In the genomic region with DNA sequence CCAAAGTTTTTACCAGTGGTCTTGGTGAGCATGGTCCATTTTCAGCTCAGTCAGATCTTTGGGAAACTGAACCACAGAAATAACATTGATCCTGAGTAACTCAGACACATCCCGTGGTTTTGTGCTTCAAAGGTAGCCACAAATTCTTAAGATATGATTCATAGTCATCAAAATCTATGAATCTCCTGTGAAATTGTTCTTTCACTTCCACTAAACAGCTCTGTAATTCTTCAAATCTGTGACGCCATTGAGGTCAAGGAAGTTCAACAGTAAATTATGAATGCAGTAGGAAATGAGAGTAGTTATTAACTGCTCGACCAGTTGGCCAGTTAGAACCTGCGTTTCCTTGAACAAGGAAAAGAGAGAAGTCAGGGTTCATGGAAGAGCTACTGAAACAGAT, we compare ENCODE assay signal across 8 cellular contexts.
A peak's percentile ranks its signal among the peaks of the same experiment; 100 is the strongest.
DNase-seq lines count a peak whose midpoint lies in the region; ATAC-seq and TF ChIP-seq lines count a peak whose summit lies in the region.

No MANE protein-coding gene starts in this region.

- H3K27me3 ChIP-seq in osteoblast (ENCODE audit: insufficient read depth, low read length) (no peaks in the 10 kb centered on the region), dorsolateral prefrontal cortex (no peaks in the 10 kb centered on the region)

- H3K27me3 Mint-ChIP-seq in activated T-helper 1 cell treated with anti-CD3 and anti-CD28 coated beads, Interleukin-12 subunit alpha, Interleukin-12 subunit beta, Interleukin-2, Interleukin-4 antibody, amounts not matched to agents 30 ng/mL and 10 ng/mL and 1 ng/mL, durations not matched to agents 14 hours and 24 hours and 36 hours (ENCODE audit: insufficient read depth): no peaks in the 10 kb centered on the region

- peaks cover 22% of the 10 kb centered on the region for H3K36me3 Mint-ChIP-seq in activated T-helper 1 cell treated with anti-CD3 and anti-CD28 coated beads, Interleukin-12 subunit alpha, Interleukin-12 subunit beta, Interleukin-2, Interleukin-4 antibody, amounts not matched to agents 30 ng/mL and 10 ng/mL and 1 ng/mL, durations not matched to agents 14 hours and 24 hours and 36 hours (ENCODE audit: low read depth)

- H3K4me1 Mint-ChIP-seq in activated T-helper 1 cell treated with anti-CD3 and anti-CD28 coated beads, Interleukin-12 subunit alpha, Interleukin-12 subunit beta, Interleukin-2, Interleukin-4 antibody, amounts not matched to agents 30 ng/mL and 10 ng/mL and 1 ng/mL, durations not matched to agents 14 hours and 24 hours and 36 hours (ENCODE audit: low read depth): peaks cover 77% of the 10 kb centered on the region

- H2AFZ ChIP-seq in osteoblast (ENCODE audit: low read length): no peak overlapping the region

- peaks cover 22% of the 10 kb centered on the region for H3K9me3 Mint-ChIP-seq in activated T-helper 1 cell treated with anti-CD3 and anti-CD28 coated beads, Interleukin-12 subunit alpha, Interleukin-12 subunit beta, Interleukin-2, Interleukin-4 antibody, amounts not matched to agents 30 ng/mL and 10 ng/mL and 1 ng/mL, durations not matched to agents 14 hours and 24 hours and 36 hours

- peak; percentile 9 for DNase-seq in activated T-helper 1 cell treated with anti-CD3 and anti-CD28 coated beads, Interleukin-12 subunit alpha, Interleukin-12 subunit beta, Interleukin-2, Interleukin-4 antibody, amounts not matched to agents 30 ng/mL and 10 ng/mL and 1 ng/mL, durations not matched to agents 14 hours and 24 hours and 36 hours (ENCODE audit: low spot score)
- DNase-seq in osteoblast (ENCODE audit: insufficient read length, low spot score, missing footprints) (peak; percentile 76), dorsolateral prefrontal cortex (no peak), epidermal melanocyte (ENCODE audit: insufficient read length, low spot score) (no peak)
- DNase-seq in NK-92 treated with Interleukin-12 subunit alpha and Interleukin-12 subunit beta, amount 100 ng/mL, for 24 hours (lab: John Stamatoyannopoulos, UW): no peak

- H3K27ac ChIP-seq in osteoblast (ENCODE audit: low read depth, low read length) (peak overlapping the region; percentile 97), dorsolateral prefrontal cortex (no peak overlapping the region)

- TF ChIP-seq CTCF in osteoblast (IDR thresholded peaks at IDR 0.05; ENCODE audit: extremely low read depth, low read depth, low read length) (no peak), dorsolateral prefrontal cortex (IDR thresholded peaks at IDR 0.05 in 54 of 56, conservative IDR thresholded peaks at IDR 0.05 in 2 of 56; ENCODE audit: low read depth in 1 of 56, partially characterized antibody in 56 of 56) (no peak)

- no peaks in the 10 kb centered on the region for H3K79me2 ChIP-seq in osteoblast (ENCODE audit: insufficient read depth, low read length)

- H3K4me2 ChIP-seq in osteoblast (ENCODE audit: insufficient read depth, low read length): peak overlapping the region; percentile 75

- no peaks in the 10 kb centered on the region for H4K20me1 ChIP-seq in osteoblast (ENCODE audit: insufficient read depth, low read length)

- H3K36me3 ChIP-seq in osteoblast (ENCODE audit: insufficient read depth, low read length): no peaks in the 10 kb centered on the region

- H3K4me3 ChIP-seq in osteoblast (ENCODE audit: insufficient read depth, low read length): peak overlapping the region; percentile 34
- no peak overlapping the region for H3K4me3 ChIP-seq in dorsolateral prefrontal cortex

- ATAC-seq in GM18873 (IDR thresholded peaks at IDR 0.05; ENCODE audit: low FRiP score, unreplicated experiment) (peak; percentile 54), HG03342 (IDR thresholded peaks at IDR 0.05; ENCODE audit: unreplicated experiment) (peak; percentile 65), HG02678 (IDR thresholded peaks at IDR 0.05; ENCODE audit: unreplicated experiment) (no peak)

- peak overlapping the region; percentile 23 for H3K4me3 Mint-ChIP-seq in activated T-helper 1 cell treated with anti-CD3 and anti-CD28 coated beads, Interleukin-12 subunit alpha, Interleukin-12 subunit beta, Interleukin-2, Interleukin-4 antibody, amounts not matched to agents 30 ng/mL and 10 ng/mL and 1 ng/mL, durations not matched to agents 14 hours and 24 hours and 36 hours

- H3K9me3 ChIP-seq in osteoblast (ENCODE audit: low read depth, low read length): no peaks in the 10 kb centered on the region

- intact Hi-C loops in activated T-helper 1 cell treated with anti-CD3 and anti-CD28 coated beads, Interleukin-12 subunit alpha, Interleukin-12 subunit beta, Interleukin-2, Interleukin-4 antibody, amounts not matched to agents 30 ng/mL and 10 ng/mL and 1 ng/mL, durations not matched to agents 14 hours and 24 hours and 36 hours (cut with micrococcal nuclease): loop anchor here (1.0 to 10.0 kb wide), 5 partner anchors 40 to 822 kb away; a partner anchor contains a TSS
- intact Hi-C loops in dorsolateral prefrontal cortex (cut with DNase I): no loop called here

- H3K27ac Mint-ChIP-seq in activated T-helper 1 cell treated with anti-CD3 and anti-CD28 coated beads, Interleukin-12 subunit alpha, Interleukin-12 subunit beta, Interleukin-2, Interleukin-4 antibody, amounts not matched to agents 30 ng/mL and 10 ng/mL and 1 ng/mL, durations not matched to agents 14 hours and 24 hours and 36 hours: no peak overlapping the region

- H3K4me1 ChIP-seq in osteoblast (ENCODE audit: insufficient read depth, low read length): peaks cover 55% of the 10 kb centered on the region

Comparison
In these comparisons a context has a peak if more than half of its experiments do, and no peak if none do; other contexts are left out.
1. DNase-seq: peak in activated T-helper 1 cell treated with anti-CD3 and anti-CD28 coated beads, Interleukin-12 subunit alpha, Interleukin-12 subunit beta, Interleukin-2, Interleukin-4 antibody, amounts not matched to agents 30 ng/mL and 10 ng/mL and 1 ng/mL, durations not matched to agents 14 hours and 24 hours and 36 hours (single experiment) and osteoblast (single experiment); none in dorsolateral prefrontal cortex (0 of 10), NK-92 treated with Interleukin-12 subunit alpha and Interleukin-12 subunit beta, amount 100 ng/mL, for 24 hours (single experiment) and epidermal melanocyte (single experiment).